ENCODE assay signal across 18 cellular contexts in the genomic region with DNA sequence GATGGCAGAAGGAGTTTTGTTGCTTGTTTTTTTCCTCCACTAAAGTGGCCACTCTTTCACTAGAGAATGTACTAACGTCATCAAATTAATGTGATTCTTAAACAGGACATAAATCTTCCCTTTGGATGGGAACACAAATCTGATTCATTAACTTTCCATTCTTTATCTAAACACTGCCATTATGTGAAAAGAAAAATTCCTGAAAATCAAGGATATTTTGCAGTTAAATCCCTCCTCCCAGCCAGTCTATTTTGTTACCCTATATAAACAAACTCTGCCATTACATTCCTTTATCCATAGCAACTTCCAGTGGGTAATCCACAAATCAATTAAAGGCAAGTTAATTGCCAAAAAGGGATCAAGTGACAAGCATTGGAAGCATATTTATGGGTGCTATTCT.
DNase-seq lines count a peak whose midpoint lies in the region; TF ChIP-seq lines count a peak whose summit lies in the region.
"Had no signal": no experiment of that assay in that cellular context is flagged by ENCODE, and none has a peak within 500 bp of the region (broad histone marks: within the 10 kb centered on the region; RNA-seq: fewer than 3 reads in every experiment).

No MANE protein-coding gene starts in this region.

- no peaks in the 10 kb centered on the region for H3K79me2 ChIP-seq in MM.1S (ENCODE audit: low read length)

- no peaks in the 10 kb centered on the region for H3K36me3 ChIP-seq in HEK293 (ENCODE audit: control insufficient read depth in 2 of 2, insufficient read depth in 1 of 2, low read length in 2 of 2)
- H3K36me3 ChIP-seq in muscle layer of duodenum (ENCODE audit: control insufficient read depth in 1 of 2, insufficient read depth in 2 of 2, low read length in 2 of 2) = no peaks in the 10 kb centered on the region
- H3K36me3 ChIP-seq in MM.1S (replicated peaks; ENCODE audit: insufficient read depth, low read length) = no peaks in the 10 kb centered on the region
- H3K36me3 ChIP-seq: SJSA1 had no signal

- H3K4me3 ChIP-seq in HEK293 (ENCODE audit: low read depth, low read length) (no peak overlapping the region), dorsolateral prefrontal cortex (peak overlapping the region in 4 of 59 donors; percentile 15 to 41 (median 36)), muscle layer of duodenum (ENCODE audit: low read depth in 1 of 2, low read length in 2 of 2) (no peak overlapping the region), MM.1S (ENCODE audit: low read length) (no peak overlapping the region)
- H3K4me3 ChIP-seq: SJSA1 had no signal

- H3K4me1 ChIP-seq in HEK293 (ENCODE audit: control insufficient read depth, insufficient read depth, low read length) = peaks cover 25% of the 10 kb centered on the region
- peaks cover 7 to 17% of the 10 kb centered on the region in 2 donors for H3K4me1 ChIP-seq in muscle layer of duodenum (ENCODE audit: control insufficient read depth in 1 of 2, insufficient read depth in 2 of 2, low read length in 2 of 2)
- no peaks in the 10 kb centered on the region for H3K4me1 ChIP-seq in MM.1S (ENCODE audit: low read length)

- CTCF ChIA-PET in HEK293 (lab: Yijun Ruan, JAX) = interaction anchor here (0.6 to 0.7 kb wide), 2 partner anchors 129 to 542 kb away, joined by 3 read pairs; no protein-coding TSS in a partner anchor

- no peaks in the 10 kb centered on the region for H4K20me1 ChIP-seq in MM.1S (ENCODE audit: insufficient read depth, low read length)

- no peaks in the 10 kb centered on the region for H3K9me2 ChIP-seq in MM.1S (replicated peaks; ENCODE audit: insufficient read depth, low read length)

- H3K27ac ChIP-seq in HEK293 (ENCODE audit: extremely low read depth, low read depth, low read length) = no peak overlapping the region
- peak overlapping the region in 44 of 59 donors; percentile 4 to 85 (median 52) for H3K27ac ChIP-seq in dorsolateral prefrontal cortex
- H3K27ac ChIP-seq in muscle layer of duodenum (ENCODE audit: low read length) = peak overlapping the region; percentile 28
- peak overlapping the region; percentile 54 for H3K27ac ChIP-seq in substantia nigra (ENCODE audit: low read depth, low read length, poor library complexity, severe bottlenecking)
- H3K27ac ChIP-seq in MM.1S (ENCODE audit: low read length) = no peak overlapping the region
- H3K27ac ChIP-seq: RWPE1, SJSA1 had no signal

- no peaks in the 10 kb centered on the region for H3F3A ChIP-seq in MM.1S (ENCODE audit: insufficient read depth, low read length)

- intact Hi-C loops in dorsolateral prefrontal cortex (cut with DNase I) = no loop called here

- no peaks in the 10 kb centered on the region for H3K9me3 ChIP-seq in HEK293 (ENCODE audit: control insufficient read depth, insufficient read depth, low read depth, low read length)
- H3K9me3 ChIP-seq in muscle layer of duodenum (ENCODE audit: control insufficient read depth in 1 of 2, low read length in 2 of 2) = no peaks in the 10 kb centered on the region
- no peaks in the 10 kb centered on the region for H3K9me3 ChIP-seq in MM.1S (replicated peaks; ENCODE audit: insufficient read depth, low read length)
- H3K9me3 ChIP-seq: SJSA1 had no signal

- H3K9ac ChIP-seq in MM.1S (ENCODE audit: low read length) = no peak overlapping the region

- no peak for TF ChIP-seq CTCF in HEK293 (tag by site-specific recombination; IDR thresholded peaks at IDR 0.05)
- TF ChIP-seq CTCF in dorsolateral prefrontal cortex (IDR thresholded peaks at IDR 0.05 in 54 of 56, conservative IDR thresholded peaks at IDR 0.05 in 2 of 56; ENCODE audit: low read depth in 1 of 56, partially characterized antibody in 56 of 56) = no peak
- no peak for TF ChIP-seq CTCF in MM.1S (IDR thresholded peaks at IDR 0.05; ENCODE audit: low read length)

- no peak overlapping the region for H3K4me2 ChIP-seq in MM.1S (ENCODE audit: low read depth, low read length)

- no peaks in the 10 kb centered on the region for H3K27me3 ChIP-seq in dorsolateral prefrontal cortex
- H3K27me3 ChIP-seq in muscle layer of duodenum (ENCODE audit: low read depth, low read length) = no peaks in the 10 kb centered on the region
- no peaks in the 10 kb centered on the region for H3K27me3 ChIP-seq in MM.1S (replicated peaks; ENCODE audit: insufficient read depth, low read length)
- H3K27me3 ChIP-seq: SJSA1 had no signal

- POLR2A ChIA-PET in HEK293 (lab: Yijun Ruan, JAX) = no interaction called here

- H2AFZ ChIP-seq in MM.1S (ENCODE audit: low read length) = no peak overlapping the region

- DNase-seq in dorsolateral prefrontal cortex (no peak), substantia nigra (lab: John Stamatoyannopoulos, UW) (no peak), MM.1S (no peak), NCI-H146 (lab: John Stamatoyannopoulos, UW) (no peak), NCI-H1436 (lab: John Stamatoyannopoulos, UW) (no peak), NCI-H187 treated with DMSO at 0.1 percent for 48 hours (lab: John Stamatoyannopoulos, UW) (no peak)
- DNase-seq: ACHN; CD4-positive, CD25-positive, alpha-beta regulatory T cell; IMR-90; Karpas-422; NCI-H1105 treated with DMSO at 0.1 percent for 48 hours; NCI-H1930; NCI-H446; NCI-H774 had no signal

TF ChIP-seq in HEK293, 187 proteins besides CTCF, POLR2A, EP300 and RAD21 (continues in another document):
- TF ChIP-seq ZNF768 (tag by site-specific recombination; IDR thresholded peaks at IDR 0.05) (no peak), BCL11B (tag by site-specific recombination; IDR thresholded peaks at IDR 0.05; ENCODE audit: low read depth) (no peak), GLIS2 (tag by site-specific recombination; IDR thresholded peaks at IDR 0.05) (no peak), BCL6B (tag by site-specific recombination; IDR thresholded peaks at IDR 0.05) (peak; percentile 95), ZNF350 (tag by site-specific recombination; IDR thresholded peaks at IDR 0.05) (no peak), ZNF645 (tag by site-specific recombination; IDR thresholded peaks at IDR 0.05) (no peak), ZBTB10 (tag by site-specific recombination; IDR thresholded peaks at IDR 0.05) (no peak), ZNF560 (tag by site-specific recombination; IDR thresholded peaks at IDR 0.05; ENCODE audit: borderline replicate concordance) (no peak), ZNF132 (tag by site-specific recombination; IDR thresholded peaks at IDR 0.05; ENCODE audit: borderline replicate concordance) (no peak), ZNF473 (tag by site-specific recombination; IDR thresholded peaks at IDR 0.05) (no peak), ZNF558 (tag by site-specific recombination; IDR thresholded peaks at IDR 0.05) (no peak)
- TF ChIP-seq, protein P1, sequence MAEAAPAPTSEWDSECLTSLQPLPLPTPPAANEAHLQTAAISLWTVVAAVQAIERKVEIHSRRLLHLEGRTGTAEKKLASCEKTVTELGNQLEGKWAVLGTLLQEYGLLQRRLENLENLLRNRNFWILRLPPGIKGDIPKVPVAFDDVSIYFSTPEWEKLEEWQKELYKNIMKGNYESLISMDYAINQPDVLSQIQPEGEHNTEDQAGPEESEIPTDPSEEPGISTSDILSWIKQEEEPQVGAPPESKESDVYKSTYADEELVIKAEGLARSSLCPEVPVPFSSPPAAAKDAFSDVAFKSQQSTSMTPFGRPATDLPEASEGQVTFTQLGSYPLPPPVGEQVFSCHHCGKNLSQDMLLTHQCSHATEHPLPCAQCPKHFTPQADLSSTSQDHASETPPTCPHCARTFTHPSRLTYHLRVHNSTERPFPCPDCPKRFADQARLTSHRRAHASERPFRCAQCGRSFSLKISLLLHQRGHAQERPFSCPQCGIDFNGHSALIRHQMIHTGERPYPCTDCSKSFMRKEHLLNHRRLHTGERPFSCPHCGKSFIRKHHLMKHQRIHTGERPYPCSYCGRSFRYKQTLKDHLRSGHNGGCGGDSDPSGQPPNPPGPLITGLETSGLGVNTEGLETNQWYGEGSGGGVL (tag by site-specific recombination; IDR thresholded peaks at IDR 0.05) = no peak

Comparison
In these comparisons a context has a peak if more than half of its experiments do, and no peak if none do; other contexts are left out.
1. H3K27ac ChIP-seq: peak in dorsolateral prefrontal cortex (44 of 59), muscle layer of duodenum (single experiment) and substantia nigra (single experiment); none in HEK293 (single experiment) and MM.1S (single experiment).